Comparison of ENCODE assay signal across 12 cellular contexts in the genomic region with DNA sequence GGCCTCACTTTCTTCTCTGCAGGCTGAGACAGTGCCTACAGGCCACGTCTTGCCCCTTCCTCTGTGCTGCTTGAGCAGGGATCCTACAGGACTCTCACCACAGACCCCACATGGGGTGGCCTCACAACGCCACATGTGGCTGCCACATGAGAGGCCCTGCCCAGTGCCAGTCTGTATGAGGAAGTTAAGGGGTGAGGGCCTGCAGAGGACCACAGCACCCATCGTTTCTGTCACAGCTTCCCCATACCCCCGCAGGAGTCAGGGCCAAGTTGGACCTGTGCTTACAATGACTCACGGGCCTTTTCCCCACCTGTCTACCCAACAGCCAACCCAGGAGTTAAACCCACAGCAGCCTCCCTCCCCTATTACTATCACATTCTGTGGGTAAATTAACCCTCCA. TPM values are rescaled to one million over a fixed set of nuclear protein-coding genes. Genes with fewer than 3 reads are reported as not detected.
DNase-seq lines count a peak whose midpoint lies in the region; ATAC-seq, FAIRE-seq and TF ChIP-seq lines count a peak whose summit lies in the region.
"Had no signal": no experiment of that assay in that cellular context is flagged by ENCODE, and none has a peak within 500 bp of the region (broad histone marks: within the 10 kb centered on the region; RNA-seq: fewer than 3 reads in every experiment).

No MANE protein-coding gene starts in this region.

- FAIRE-seq in GM18507 (lab: Jason Lieb, UNC) = peak; percentile 36

- no peak for DNase-seq in GM18507 (ENCODE audit: extremely low spot score, insufficient read length, low read depth)
- DNase-seq in T-helper 17 cell = no peak
- no peak for DNase-seq in central memory CD8-positive, alpha-beta T cell (ENCODE audit: low spot score in 2 of 2)
- peak; percentile 59 for DNase-seq in stimulated activated CD8-positive, alpha-beta memory T cell treated with anti-CD3 and anti-CD28 coated beads, Interleukin-4, amount 100 ng/mL, for 48 hours
- no peak for DNase-seq in endodermal cell
- DNase-seq in LoVo (ENCODE audit: low spot score) = no peak
- DNase-seq: kidney glomerular epithelial cell, NCI-H1694 had no signal

- H3K27me3 ChIP-seq in endodermal cell (ENCODE audit: control insufficient read depth, insufficient read depth, low read length, poor library complexity, severe bottlenecking) = no peaks in the 10 kb centered on the region

- H3K4me3 Mint-ChIP-seq in T-helper 17 cell (peak overlapping the region; percentile 77), endodermal cell (no peak overlapping the region)
- peak overlapping the region; percentile 27 for H3K4me3 Mint-ChIP-seq in central memory CD8-positive, alpha-beta T cell
- H3K4me3 Mint-ChIP-seq: brain had no signal

- H3K9me3 Mint-ChIP-seq in central memory CD8-positive, alpha-beta T cell = no peaks in the 10 kb centered on the region
- H3K9me3 Mint-ChIP-seq in endodermal cell = no peaks in the 10 kb centered on the region
- H3K9me3 Mint-ChIP-seq: brain had no signal

- 86 to 92% methylated on average over 1 to 5 of the region's 5 CpGs for WGBS in endodermal cell (ENCODE audit: insufficient coverage in 1 of 2, insufficient read length in 1 of 2), 2 experiments

- H3K36me3 Mint-ChIP-seq in T-helper 17 cell (ENCODE audit: low read depth) (peaks cover 5% of the 10 kb centered on the region), endodermal cell (ENCODE audit: low read depth) (peaks cover 43% of the 10 kb centered on the region)
- peaks cover 44% of the 10 kb centered on the region for H3K36me3 Mint-ChIP-seq in central memory CD8-positive, alpha-beta T cell (ENCODE audit: insufficient read depth)

- H3K9ac ChIP-seq in endodermal cell (ENCODE audit: extremely low read depth, low read length, poor library complexity, severe bottlenecking) = no peak overlapping the region

- TF ChIP-seq CTCF in endodermal cell (conservative IDR thresholded peaks at IDR 0.05) = no peak

- peak; percentile 29 for ATAC-seq in T-helper 17 cell
- no peak for ATAC-seq in central memory CD8-positive, alpha-beta T cell (replicated peaks; ENCODE audit: extremely low read depth, poor library complexity, severe bottlenecking)
- no peak for ATAC-seq in HG02840 (IDR thresholded peaks at IDR 0.05; ENCODE audit: low FRiP score, unreplicated experiment)

- no peaks in the 10 kb centered on the region for H3K4me1 ChIP-seq in endodermal cell (ENCODE audit: control insufficient read depth, insufficient read depth, low read length)

- no peaks in the 10 kb centered on the region for H3K27me3 Mint-ChIP-seq in T-helper 17 cell
- H3K27me3 Mint-ChIP-seq in central memory CD8-positive, alpha-beta T cell = no peaks in the 10 kb centered on the region
- no peaks in the 10 kb centered on the region for H3K27me3 Mint-ChIP-seq in endodermal cell (ENCODE audit: insufficient read depth)

- H3K36me3 ChIP-seq in endodermal cell (ENCODE audit: control insufficient read depth, insufficient read depth, low read length) = peaks cover 41% of the 10 kb centered on the region

- H3K4me1 Mint-ChIP-seq in T-helper 17 cell (peaks cover 54% of the 10 kb centered on the region), endodermal cell (peaks cover 14% of the 10 kb centered on the region)
- H3K4me1 Mint-ChIP-seq in central memory CD8-positive, alpha-beta T cell = peaks cover 84% of the 10 kb centered on the region

- no peak overlapping the region for H3K4me3 ChIP-seq in endodermal cell (ENCODE audit: low read length)

- H3K9me3 ChIP-seq in T-helper 17 cell (ENCODE audit: control insufficient read depth, low read length, poor library complexity, severe bottlenecking) (no peaks in the 10 kb centered on the region), endodermal cell (ENCODE audit: control insufficient read depth, low read length) (no peaks in the 10 kb centered on the region)

- H3K27ac ChIP-seq in endodermal cell (ENCODE audit: low read depth, low read length) = no peak overlapping the region

- H3K27ac Mint-ChIP-seq in T-helper 17 cell (peak overlapping the region; percentile 90), endodermal cell (no peak overlapping the region)
- H3K27ac Mint-ChIP-seq in central memory CD8-positive, alpha-beta T cell (ENCODE audit: low read depth) = peak overlapping the region; percentile 82
- H3K27ac Mint-ChIP-seq: brain had no signal

RNA-seq across cellular contexts. Expression of a gene that starts 2.9 kb away (rescaled TPM):
- total RNA-seq in T-helper 17 cell (10 to 100 TPM; 17.2 to 28.6 TPM), endodermal cell (10 to 100 TPM; 16.6 to 30.9 TPM)
- polyA plus RNA-seq in endodermal cell (2013, experiment 1 of 2) = 18.9 TPM
- 17.6 TPM for polyA plus RNA-seq in endodermal cell (2013, experiment 2 of 2)

RNA-seq across cellular contexts. Expression of a gene that starts 6.1 kb away (rescaled TPM):
- total RNA-seq in T-helper 17 cell (10 to 100 TPM; 76.0 to 88.9 TPM), endodermal cell (10 to 100 TPM; 77.7 to 83.8 TPM)
- 56.1 TPM for polyA plus RNA-seq in endodermal cell (2013, experiment 1 of 2)
- polyA plus RNA-seq in endodermal cell (2013, experiment 2 of 2) = 46.6 TPM

RNA-seq across cellular contexts. Expression of a gene that starts 6.2 kb away (rescaled TPM):
- total RNA-seq in T-helper 17 cell (not detected), endodermal cell (not detected)
- not detected for polyA plus RNA-seq in endodermal cell (2013, experiment 1 of 2)
- polyA plus RNA-seq in endodermal cell (2013, experiment 2 of 2) = not detected
- total RNA-seq: Daoy, RPMI7951 had no signal

RNA-seq across cellular contexts. Expression of a gene that starts 41.5 kb away (rescaled TPM):
- total RNA-seq in T-helper 17 cell (under 1 TPM in 1 of 2 donors, not detected in 1; 0.26 TPM), endodermal cell (not detected)
- polyA plus RNA-seq in endodermal cell (2013, experiment 1 of 2) = not detected
- not detected for polyA plus RNA-seq in endodermal cell (2013, experiment 2 of 2)
- total RNA-seq: Daoy, RPMI7951 had no signal

RNA-seq across cellular contexts. Expression of a gene that starts 53.3 kb away (rescaled TPM):
- total RNA-seq in T-helper 17 cell = under 1 TPM in 1 of 2 donors, not detected in 1; 0.37 TPM
- total RNA-seq in endodermal cell = not detected
- polyA plus RNA-seq in endodermal cell (2013, experiment 1 of 2) = not detected
- polyA plus RNA-seq in endodermal cell (2013, experiment 2 of 2) = not detected
- total RNA-seq: Daoy, RPMI7951 had no signal
